31 cellular contexts compared by ENCODE assay signal in genomic region chr13:23817136-23817535, GRCh38.
"Had no signal": no experiment of that assay in that cellular context is flagged by ENCODE, and none has a peak within 500 bp of the region (broad histone marks: within the 10 kb centered on the region; RNA-seq: fewer than 3 reads in every experiment).

No MANE protein-coding gene starts in this region.

- H3K4me3 ChIP-seq: colonic mucosa, gastrocnemius medialis, heart left ventricle had no signal

- H3K9me3 ChIP-seq: colonic mucosa, gastrocnemius medialis, heart left ventricle had no signal

- H3K4me1 Mint-ChIP-seq: activated T-helper 17 cell treated with anti-CD3 and anti-CD28 coated beads, Interleukin-2, amount 50 U/mL, for 72 hours had no signal

- H3K9me3 Mint-ChIP-seq: activated B cell treated with CpG ODN at 0.5 μM for 24 hours; activated CD8-positive, alpha-beta T cell treated with anti-CD3 and anti-CD28 coated beads for 36 hours; activated T-cell treated with anti-CD3 and anti-CD28 coated beads, Interleukin-2, amount 50 U/mL, for 4 hours; activated T-helper 17 cell treated with anti-CD3 and anti-CD28 coated beads, Interleukin-2, amount 50 U/mL, for 72 hours; T-cell; T-helper 1 cell treated with Interleukin-12 subunit alpha and Interleukin-12 subunit beta and Interleukin-4 antibody, amounts not matched to agents 30 μg/mL and 1 μg/mL, for 36 hours; T-helper 2 cell treated with Interferon-gamma antibody and Interleukin-4, amounts not matched to agents 5 μg/mL and 100 μg/mL, for 36 hours had no signal

- ATAC-seq: activated CD4-positive, CD25-positive, alpha-beta regulatory T cell treated with anti-CD3 and anti-CD28 coated beads, Interleukin-2, amount 50 U/mL, for 24 hours; activated CD8-positive, alpha-beta T cell treated with anti-CD3 and anti-CD28 coated beads for 36 hours; activated T-cell treated with anti-CD3 and anti-CD28 coated beads, Interleukin-2, amount 50 U/mL, for 4 hours; activated T-helper 17 cell treated with anti-CD3 and anti-CD28 coated beads, Interleukin-2, amount 50 U/mL, for 72 hours; esophagus mucosa; gastrocnemius medialis; heart left ventricle; T-cell had no signal

- H3K27ac ChIP-seq: brain microvascular endothelial cell, colonic mucosa, gastrocnemius medialis, heart left ventricle, WERI-Rb-1 had no signal

- H3K27ac Mint-ChIP-seq: activated B cell treated with CpG ODN at 0.5 μM for 24 hours; activated CD8-positive, alpha-beta T cell treated with anti-CD3 and anti-CD28 coated beads for 36 hours; activated naive CD8-positive, alpha-beta T cell; activated T-helper 17 cell treated with anti-CD3 and anti-CD28 coated beads, Interleukin-2, amount 50 U/mL, for 72 hours; T-cell; T-helper 1 cell treated with Interleukin-12 subunit alpha and Interleukin-12 subunit beta and Interleukin-4 antibody, amounts not matched to agents 30 μg/mL and 1 μg/mL, for 36 hours; T-helper 2 cell treated with Interferon-gamma antibody and Interleukin-4, amounts not matched to agents 5 μg/mL and 100 μg/mL, for 36 hours had no signal

- H3K27me3 Mint-ChIP-seq: activated B cell treated with CpG ODN at 0.5 μM for 24 hours; activated CD8-positive, alpha-beta T cell treated with anti-CD3 and anti-CD28 coated beads for 36 hours; activated naive CD8-positive, alpha-beta T cell; activated T-helper 17 cell treated with anti-CD3 and anti-CD28 coated beads, Interleukin-2, amount 50 U/mL, for 72 hours; T-cell had no signal

- H3K36me3 ChIP-seq: brain microvascular endothelial cell, colonic mucosa, gastrocnemius medialis, WERI-Rb-1 had no signal

- H3K4me1 ChIP-seq: colonic mucosa, gastrocnemius medialis had no signal

- H3K27me3 ChIP-seq: brain microvascular endothelial cell, colonic mucosa, gastrocnemius medialis, heart left ventricle had no signal

- DNase-seq: activated B cell treated with CpG ODN at 0.5 μM for 24 hours; activated CD4-positive, alpha-beta T cell treated with anti-CD3 and anti-CD28 coated beads for 48 hours; activated CD4-positive, alpha-beta T cell treated with anti-CD3 and anti-CD28 coated beads, Interleukin-2, amount 50 U/mL, for 1 hour; activated CD4-positive, alpha-beta T cell treated with anti-CD3 and anti-CD28 coated beads, Interleukin-2, amount 50 U/mL, for 48 hours; activated CD8-positive, alpha-beta memory T cell treated with anti-CD3 and anti-CD28 coated beads for 24 hours; activated CD8-positive, alpha-beta T cell treated with anti-CD3 and anti-CD28 coated beads for 36 hours; activated effector memory CD4-positive, alpha-beta T cell treated with Interleukin-2 at 50 U/mL for 16 hours; activated gamma-delta T cell treated with Interleukin-2 at 50 U/mL for 16 hours; activated naive CD4-positive, alpha-beta T cell treated with anti-CD3 and anti-CD28 coated beads, Interleukin-2, amount 50 U/mL, for 16 hours; activated naive CD4-positive, alpha-beta T cell treated with Interleukin-2 at 50 U/mL for 16 hours; activated T-cell treated with anti-CD3 and anti-CD28 coated beads, Interleukin-2, amount 50 U/mL, for 4 hours; amniotic stem cell; anterior cingulate cortex; brain microvascular endothelial cell; caudate nucleus; cerebellar nuclear complex; colonic mucosa; effector CD8-positive, alpha-beta T cell; foreskin fibroblast; gastrocnemius medialis; glutamatergic neuron; heart left ventricle; T-cell; T1000; WERI-Rb-1 had no signal

- H3K4me3 Mint-ChIP-seq: activated B cell treated with CpG ODN at 0.5 μM for 24 hours; activated CD8-positive, alpha-beta T cell treated with anti-CD3 and anti-CD28 coated beads for 36 hours; activated naive CD8-positive, alpha-beta T cell; activated T-cell treated with anti-CD3 and anti-CD28 coated beads, Interleukin-2, amount 50 U/mL, for 4 hours; activated T-helper 17 cell treated with anti-CD3 and anti-CD28 coated beads, Interleukin-2, amount 50 U/mL, for 72 hours; T-cell; T-helper 1 cell treated with Interleukin-12 subunit alpha and Interleukin-12 subunit beta and Interleukin-4 antibody, amounts not matched to agents 30 μg/mL and 1 μg/mL, for 36 hours; T-helper 2 cell treated with Interferon-gamma antibody and Interleukin-4, amounts not matched to agents 5 μg/mL and 100 μg/mL, for 36 hours had no signal
